In genomic region chr3:52872245-52872644, GRCh38 we compare ENCODE assay signal across 1 cellular context.
TF ChIP-seq lines count a peak whose summit lies in the region.

No MANE protein-coding gene starts in this region.

TF ChIP-seq in A549, 52 proteins besides CTCF, POLR2A, EP300 and RAD21:
- no peak for TF ChIP-seq RFX5 (IDR thresholded peaks at IDR 0.05)
- TF ChIP-seq NPAS2 (CRISPR knock-in tag; IDR thresholded peaks at IDR 0.05; ENCODE audit: borderline replicate concordance), result no peak
- TF ChIP-seq RARB (CRISPR knock-in tag; IDR thresholded peaks at IDR 0.05), result no peak
- TF ChIP-seq MYC (IDR thresholded peaks at IDR 0.05; ENCODE audit: borderline replicate concordance, low read length), result no peak
- TF ChIP-seq FOSL2 (IDR thresholded peaks at IDR 0.05), result no peak
- no peak for TF ChIP-seq FOSL2 (CRISPR knock-in tag; IDR thresholded peaks at IDR 0.05)
- no peak for TF ChIP-seq HEYL (CRISPR knock-in tag; IDR thresholded peaks at IDR 0.05)
- no peak for TF ChIP-seq CBX2 (IDR thresholded peaks at IDR 0.05; ENCODE audit: borderline replicate concordance, low read depth)
- no peak for TF ChIP-seq EHF (CRISPR knock-in tag; IDR thresholded peaks at IDR 0.05)
- TF ChIP-seq KDM1A (IDR thresholded peaks at IDR 0.05; ENCODE audit: low read depth), result no peak
- TF ChIP-seq, protein P1, sequence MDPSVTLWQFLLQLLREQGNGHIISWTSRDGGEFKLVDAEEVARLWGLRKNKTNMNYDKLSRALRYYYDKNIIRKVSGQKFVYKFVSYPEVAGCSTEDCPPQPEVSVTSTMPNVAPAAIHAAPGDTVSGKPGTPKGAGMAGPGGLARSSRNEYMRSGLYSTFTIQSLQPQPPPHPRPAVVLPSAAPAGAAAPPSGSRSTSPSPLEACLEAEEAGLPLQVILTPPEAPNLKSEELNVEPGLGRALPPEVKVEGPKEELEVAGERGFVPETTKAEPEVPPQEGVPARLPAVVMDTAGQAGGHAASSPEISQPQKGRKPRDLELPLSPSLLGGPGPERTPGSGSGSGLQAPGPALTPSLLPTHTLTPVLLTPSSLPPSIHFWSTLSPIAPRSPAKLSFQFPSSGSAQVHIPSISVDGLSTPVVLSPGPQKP (IDR thresholded peaks at IDR 0.05; ENCODE audit: low read depth, low read length), result no peak
- no peak for TF ChIP-seq MAFK (IDR thresholded peaks at IDR 0.05; ENCODE audit: partially characterized antibody)
